ENCODE assay signal across 20 cellular contexts in genomic region chr11:95544095-95544795, GRCh38.
DNase-seq lines count a peak whose midpoint lies in the region; ATAC-seq and TF ChIP-seq lines count a peak whose summit lies in the region.
"Had no signal": no experiment of that assay in that cellular context is flagged by ENCODE, and none has a peak within 500 bp of the region (broad histone marks: within the 10 kb centered on the region; RNA-seq: fewer than 3 reads in every experiment).

No MANE protein-coding gene starts in this region.

- H3K27ac ChIP-seq in GM23338 (ENCODE audit: low read depth), result no peak overlapping the region
- H3K27ac ChIP-seq: 22Rv1, lower lobe of right lung, pancreas had no signal

- no peak for TF ChIP-seq CTCF in GM23338 (conservative IDR thresholded peaks at IDR 0.05; ENCODE audit: low read depth in 2 of 2)

- H3K4me3 ChIP-seq in GM23338, result no peak overlapping the region
- H3K4me3 ChIP-seq: lower lobe of right lung, pancreas had no signal

- H3K4me1 ChIP-seq in GM23338 (ENCODE audit: insufficient read depth), result no peaks in the 10 kb centered on the region
- H3K4me1 ChIP-seq: lower lobe of right lung, pancreas had no signal

- H3K9me2 ChIP-seq in GM23338 (ENCODE audit: insufficient read depth), result 0 out of 2 replicates have a peak, but pooled peaks cover 13% of the 10 kb centered on the region

- no peaks in the 10 kb centered on the region for H3F3A ChIP-seq in GM23338 (replicated peaks; ENCODE audit: low read depth)

- no peaks in the 10 kb centered on the region for H3K9me3 Mint-ChIP-seq in GM23338
- H3K9me3 Mint-ChIP-seq: stimulated activated naive B cell treated with anti-CD40 and anti-IgM and Interleukin-4, amounts not matched to agents 10 μg/mL and 1 μg/mL and 100 μg/mL, for 72 hours; T-helper 2 cell treated with Interferon-gamma antibody and Interleukin-4, amounts not matched to agents 5 μg/mL and 100 μg/mL, for 36 hours; type B pancreatic cell had no signal

- no peaks in the 10 kb centered on the region for H3K4me1 Mint-ChIP-seq in GM23338

- no peak for ATAC-seq in GM23338
- ATAC-seq: pancreas; stimulated activated naive B cell treated with anti-CD40 and anti-IgM and Interleukin-4, amounts not matched to agents 10 μg/mL and 1 μg/mL and 100 μg/mL, for 72 hours had no signal

- DNase-seq in DMS53 (lab: John Stamatoyannopoulos, UW) (peak; percentile 31), DMS53 treated with DMSO at 0.1 percent for 48 hours (lab: John Stamatoyannopoulos, UW; ENCODE audit: unreplicated experiment) (no peak), NCI-H226 (peak; percentile 87), dedifferentiated amniotic fluid mesenchymal stem cell (ENCODE audit: extremely low spot score) (peak; percentile 41), kidney tubule cell (ENCODE audit: low spot score) (peak; percentile 43), GM23338 (ENCODE audit: low spot score) (no peak), hypothalamus (lab: John Stamatoyannopoulos, UW) (no peak)
- DNase-seq in stimulated activated CD4-positive, alpha-beta T cell treated with anti-CD3 and anti-CD28 coated beads, Interleukin-4, amount 100 ng/mL, for 4 hours, result no peak
- DNase-seq: activated CD4-positive, alpha-beta T cell treated with anti-CD3 and anti-CD28 coated beads for 4 hours; caudate nucleus; DND-41; effector CD4-positive, alpha-beta T cell; lower lobe of right lung; NCI-H1105 treated with DMSO at 0.1 percent for 48 hours; pancreas; stimulated activated naive B cell treated with anti-CD40 and anti-IgM and Interleukin-4, amounts not matched to agents 10 μg/mL and 1 μg/mL and 100 μg/mL, for 72 hours had no signal

- H3K27me3 Mint-ChIP-seq in GM23338 (ENCODE audit: insufficient read depth, low read depth, poor library complexity), result no peaks in the 10 kb centered on the region
- H3K27me3 Mint-ChIP-seq: activated naive CD4-positive, alpha-beta T cell treated with anti-CD3 and anti-CD28 coated beads, Interleukin-2, amount 50 U/mL, for 24 hours; stimulated activated naive B cell treated with anti-CD40 and anti-IgM and Interleukin-4, amounts not matched to agents 10 μg/mL and 1 μg/mL and 100 μg/mL, for 72 hours had no signal

- no peaks in the 10 kb centered on the region for H4K20me1 ChIP-seq in GM23338 (replicated peaks; ENCODE audit: insufficient read depth)

- no peak overlapping the region for H3K27ac Mint-ChIP-seq in GM23338
- H3K27ac Mint-ChIP-seq: activated naive CD4-positive, alpha-beta T cell treated with anti-CD3 and anti-CD28 coated beads, Interleukin-2, amount 50 U/mL, for 24 hours; stimulated activated naive B cell treated with anti-CD40 and anti-IgM and Interleukin-4, amounts not matched to agents 10 μg/mL and 1 μg/mL and 100 μg/mL, for 72 hours; T-helper 2 cell treated with Interferon-gamma antibody and Interleukin-4, amounts not matched to agents 5 μg/mL and 100 μg/mL, for 36 hours; type B pancreatic cell had no signal

- H3K4me2 ChIP-seq in GM23338, result no peak overlapping the region

- H3K79me2 ChIP-seq in GM23338 (replicated peaks; ENCODE audit: insufficient read depth), result no peaks in the 10 kb centered on the region

- H3K27me3 ChIP-seq in GM23338 (ENCODE audit: insufficient read depth), result no peaks in the 10 kb centered on the region
- H3K27me3 ChIP-seq: pancreas had no signal

- H3K4me3 Mint-ChIP-seq in GM23338, result no peak overlapping the region
- H3K4me3 Mint-ChIP-seq: activated naive CD4-positive, alpha-beta T cell treated with anti-CD3 and anti-CD28 coated beads, Interleukin-2, amount 50 U/mL, for 24 hours; stimulated activated naive B cell treated with anti-CD40 and anti-IgM and Interleukin-4, amounts not matched to agents 10 μg/mL and 1 μg/mL and 100 μg/mL, for 72 hours; T-helper 2 cell treated with Interferon-gamma antibody and Interleukin-4, amounts not matched to agents 5 μg/mL and 100 μg/mL, for 36 hours; type B pancreatic cell had no signal

- no peak overlapping the region for H2AFZ ChIP-seq in GM23338

- no peaks in the 10 kb centered on the region for H3K36me3 ChIP-seq in GM23338 (ENCODE audit: insufficient read depth)
- H3K36me3 ChIP-seq: lower lobe of right lung, pancreas had no signal

- H3K36me3 Mint-ChIP-seq in GM23338 (ENCODE audit: low read depth), result no peaks in the 10 kb centered on the region
- H3K36me3 Mint-ChIP-seq: activated naive CD4-positive, alpha-beta T cell treated with anti-CD3 and anti-CD28 coated beads, Interleukin-2, amount 50 U/mL, for 24 hours; stimulated activated naive B cell treated with anti-CD40 and anti-IgM and Interleukin-4, amounts not matched to agents 10 μg/mL and 1 μg/mL and 100 μg/mL, for 72 hours; type B pancreatic cell had no signal

TF ChIP-seq in GM23338, 12 proteins besides CTCF, POLR2A, EP300 and RAD21 (continues in another document):
- TF ChIP-seq CREB1 (CRISPR knock-in tag; IDR thresholded peaks at IDR 0.05; ENCODE audit: low read depth), result no peak
- no peak for TF ChIP-seq NANOG (IDR thresholded peaks at IDR 0.05; ENCODE audit: borderline replicate concordance)
- no peak for TF ChIP-seq ZNF114 (CRISPR knock-in tag; IDR thresholded peaks at IDR 0.05)
- no peak for TF ChIP-seq EZH2phosphoT487 (IDR thresholded peaks at IDR 0.05; ENCODE audit: unreplicated experiment)
- no peak for TF ChIP-seq ETS1 (IDR thresholded peaks at IDR 0.05)
- TF ChIP-seq REST (IDR thresholded peaks at IDR 0.05; ENCODE audit: unreplicated experiment), result no peak
- no peak for TF ChIP-seq POLR2AphosphoS5 (IDR thresholded peaks at IDR 0.05; ENCODE audit: low read depth)
- no peak for TF ChIP-seq EZH2 (IDR thresholded peaks at IDR 0.05; ENCODE audit: low read depth, unreplicated experiment)
- TF ChIP-seq STAT1 (IDR thresholded peaks at IDR 0.05; ENCODE audit: unreplicated experiment), result no peak

Comparison
In these comparisons a context has a peak if more than half of its experiments do, and no peak if none do; other contexts are left out.
1. DNase-seq: peak in DMS53 (single experiment), NCI-H226 (single experiment), dedifferentiated amniotic fluid mesenchymal stem cell (single experiment) and kidney tubule cell (single experiment); none in DMS53 treated with DMSO at 0.1 percent for 48 hours (single experiment), GM23338 (single experiment), hypothalamus (0 of 51) and stimulated activated CD4-positive, alpha-beta T cell treated with anti-CD3 and anti-CD28 coated beads, Interleukin-4, amount 100 ng/mL, for 4 hours (0 of 2).